ENCODE assay signal across 8 cellular contexts in genomic region chr1:163320891-163321290, GRCh38. TPM values are rescaled to one million over a fixed set of nuclear protein-coding genes. Genes with fewer than 3 reads are reported as not detected.
A peak's percentile ranks its signal among the peaks of the same experiment; 100 is the strongest.
DNase-seq lines count a peak whose midpoint lies in the region; ATAC-seq and TF ChIP-seq lines count a peak whose summit lies in the region.

No MANE protein-coding gene starts in this region.

- ATAC-seq in SK-N-SH treated with all-trans-retinoic acid at 6 μM for 48 hours, result no peak
- no peak for ATAC-seq in GM18861 (IDR thresholded peaks at IDR 0.05; ENCODE audit: unreplicated experiment)

- H3K36me3 Mint-ChIP-seq in activated T-helper 2 cell treated with anti-CD3 and anti-CD28 coated beads, Interferon-gamma antibody, Interleukin-2, Interleukin-4, amounts not matched to agents 10 μg/mL and 5 μg/mL and 100 μg/mL, durations not matched to agents 14 hours and 24 hours and 36 hours (ENCODE audit: low read depth), result peaks cover 11% of the 10 kb centered on the region

- peaks cover 60% of the 10 kb centered on the region for H3K79me2 ChIP-seq in SK-N-SH (ENCODE audit: insufficient read depth)

- POLR2A ChIA-PET in SK-N-SH (lab: Yijun Ruan, JAX), result no interaction called here

- H3K4me3 ChIP-seq in SK-N-SH (ENCODE audit: low read depth in 2 of 2, low read length in 1 of 2), result peak overlapping the region; percentile 76 to 95
- H3K4me3 ChIP-seq in subcutaneous abdominal adipose tissue (ENCODE audit: low read depth in 1 of 5, low read length in 5 of 5), result peak overlapping the region; percentile 78 to 98 (median 86)

- CTCF ChIA-PET in SK-N-SH (lab: Yijun Ruan, JAX), result interaction anchor here (1.8 kb wide), 1 partner anchor 467 kb away, joined by 5 read pairs; no protein-coding TSS in a partner anchor

- no peaks in the 10 kb centered on the region for H4K20me1 ChIP-seq in SK-N-SH (ENCODE audit: insufficient read depth)

- TF ChIP-seq EP300 in SK-N-SH (IDR thresholded peaks at IDR 0.05; ENCODE audit: borderline replicate concordance in 1 of 2, low read depth in 1 of 2, low read length in 1 of 2), result no peak

- no peaks in the 10 kb centered on the region for H3K9me2 ChIP-seq in SK-N-SH

- H3K4me1 ChIP-seq in SK-N-SH (ENCODE audit: control insufficient read depth in 1 of 2, insufficient read depth in 2 of 2, low read depth in 1 of 2, low read length in 1 of 2), result peaks cover 9 to 16% of the 10 kb centered on the region in 2 experiments; a peak in 3 of 4 replicates
- H3K4me1 ChIP-seq in subcutaneous abdominal adipose tissue (ENCODE audit: control insufficient read depth in 5 of 5, insufficient read depth in 5 of 5, low read length in 5 of 5), result peaks cover 3 to 20% (median 17%) of the 10 kb centered on the region in 5 donors

- TF ChIP-seq RAD21 in SK-N-SH (IDR thresholded peaks at IDR 0.05; ENCODE audit: low read length), result no peak

- peaks cover 29% of the 10 kb centered on the region for H3K4me1 Mint-ChIP-seq in activated T-helper 2 cell treated with anti-CD3 and anti-CD28 coated beads, Interferon-gamma antibody, Interleukin-2, Interleukin-4, amounts not matched to agents 10 μg/mL and 5 μg/mL and 100 μg/mL, durations not matched to agents 14 hours and 24 hours and 36 hours (ENCODE audit: low read depth)

- WGBS in SK-N-SH (ENCODE audit: low lambda C conversion rate), result 16% methylated on average over 3 of the region's 3 CpGs

- H3K4me2 ChIP-seq in SK-N-SH, result peak overlapping the region; percentile 74

- TF ChIP-seq CTCF in SK-N-SH (IDR thresholded peaks at IDR 0.05), result no peak

- intact Hi-C loops in activated T-helper 2 cell treated with anti-CD3 and anti-CD28 coated beads, Interferon-gamma antibody, Interleukin-2, Interleukin-4, amounts not matched to agents 10 μg/mL and 5 μg/mL and 100 μg/mL, durations not matched to agents 14 hours and 24 hours and 36 hours (cut with micrococcal nuclease), result loop anchor here (5.0 kb wide), 2 partner anchors 759 to 824 kb away; partner anchors contain the start of genes UAP1 and UHMK1

- H3K9me3 ChIP-seq in SK-N-SH (no peaks in the 10 kb centered on the region), subcutaneous abdominal adipose tissue (ENCODE audit: control insufficient read depth in 5 of 5, low read length in 5 of 5) (no peaks in the 10 kb centered on the region)

- H3K36me3 ChIP-seq in SK-N-SH (replicated peaks in 1 of 2; ENCODE audit: control insufficient read depth in 1 of 2, insufficient read depth in 2 of 2, low read length in 1 of 2), result peaks cover 13 to 33% of the 10 kb centered on the region in 2 experiments
- H3K36me3 ChIP-seq in subcutaneous abdominal adipose tissue (ENCODE audit: control insufficient read depth in 5 of 5, insufficient read depth in 5 of 5, low read length in 5 of 5), result peaks cover 10 to 22% (median 17%) of the 10 kb centered on the region in 5 donors

- H3K27ac Mint-ChIP-seq in activated T-helper 2 cell treated with anti-CD3 and anti-CD28 coated beads, Interferon-gamma antibody, Interleukin-2, Interleukin-4, amounts not matched to agents 10 μg/mL and 5 μg/mL and 100 μg/mL, durations not matched to agents 14 hours and 24 hours and 36 hours, result peak overlapping the region; percentile 97

- H3K4me3 Mint-ChIP-seq in activated T-helper 2 cell treated with anti-CD3 and anti-CD28 coated beads, Interferon-gamma antibody, Interleukin-2, Interleukin-4, amounts not matched to agents 10 μg/mL and 5 μg/mL and 100 μg/mL, durations not matched to agents 14 hours and 24 hours and 36 hours (ENCODE audit: low read depth), result peak overlapping the region; percentile 96

- H3K27me3 ChIP-seq in SK-N-SH (ENCODE audit: insufficient read depth) (no peaks in the 10 kb centered on the region), subcutaneous abdominal adipose tissue (ENCODE audit: control insufficient read depth in 5 of 5, insufficient read depth in 4 of 5, low read length in 5 of 5) (no peaks in the 10 kb centered on the region)

- H3K27me3 Mint-ChIP-seq in activated T-helper 2 cell treated with anti-CD3 and anti-CD28 coated beads, Interferon-gamma antibody, Interleukin-2, Interleukin-4, amounts not matched to agents 10 μg/mL and 5 μg/mL and 100 μg/mL, durations not matched to agents 14 hours and 24 hours and 36 hours (ENCODE audit: low read depth), result no peaks in the 10 kb centered on the region

- no peak for DNase-seq in SK-N-SH
- DNase-seq in activated T-helper 2 cell treated with anti-CD3 and anti-CD28 coated beads, Interferon-gamma antibody, Interleukin-2, Interleukin-4, amounts not matched to agents 10 μg/mL and 5 μg/mL and 100 μg/mL, durations not matched to agents 14 hours and 24 hours and 36 hours (ENCODE audit: low spot score), result no peak
- DNase-seq in iPS-NIHi11 (ENCODE audit: low spot score), result peak; percentile 37
- no peak for DNase-seq in COLO668 (lab: John Stamatoyannopoulos, UW; ENCODE audit: unreplicated experiment)
- no peak for DNase-seq in NCI-H146 treated with DMSO at 0.1 percent for 48 hours (lab: John Stamatoyannopoulos, UW; ENCODE audit: unreplicated experiment)

- no peaks in the 10 kb centered on the region for H3K9me3 Mint-ChIP-seq in activated T-helper 2 cell treated with anti-CD3 and anti-CD28 coated beads, Interferon-gamma antibody, Interleukin-2, Interleukin-4, amounts not matched to agents 10 μg/mL and 5 μg/mL and 100 μg/mL, durations not matched to agents 14 hours and 24 hours and 36 hours

- peak overlapping the region; percentile 82 for H3K9ac ChIP-seq in SK-N-SH
- peak overlapping the region in 3 of 5 donors; percentile 73 to 80 (median 78) for H3K9ac ChIP-seq in subcutaneous abdominal adipose tissue (ENCODE audit: low read length in 5 of 5)

- H3K27ac ChIP-seq in SK-N-SH (ENCODE audit: low read depth in 2 of 2, low read length in 1 of 2) (peak overlapping the region; percentile 76 to 97), subcutaneous abdominal adipose tissue (ENCODE audit: low read depth, low read length) (no peak overlapping the region)

- H3F3A ChIP-seq in SK-N-SH (replicated peaks; ENCODE audit: insufficient read depth), result peaks cover 18% of the 10 kb centered on the region

- H2AFZ ChIP-seq in SK-N-SH (ENCODE audit: low read depth), result peak overlapping the region; percentile 79

TF ChIP-seq in SK-N-SH, 30 proteins besides CTCF, POLR2A, EP300 and RAD21:
- no peak for TF ChIP-seq MAX (IDR thresholded peaks at IDR 0.05; ENCODE audit: low read depth)
TF ChIP-seq in SK-N-SH: peak in this region for 0.

TF ChIP-seq in SK-N-SH treated with all-trans-retinoic acid at 6 μM for 48 hours, 23 proteins besides CTCF, POLR2A, EP300 and RAD21:
- TF ChIP-seq ZNF565 (CRISPR knock-in tag; conservative IDR thresholded peaks at IDR 0.05; ENCODE audit: low read depth), result no peak
- no peak for TF ChIP-seq CREB5 (CRISPR knock-in tag; IDR thresholded peaks at IDR 0.05; ENCODE audit: low read depth)
- TF ChIP-seq ZNF70 (CRISPR knock-in tag; IDR thresholded peaks at IDR 0.05), result no peak
- TF ChIP-seq ESRRG (CRISPR knock-in tag; IDR thresholded peaks at IDR 0.05), result no peak
- TF ChIP-seq ARNTL (CRISPR knock-in tag; IDR thresholded peaks at IDR 0.05; ENCODE audit: borderline replicate concordance, low read depth), result no peak
- TF ChIP-seq GLIS3 (CRISPR knock-in tag; IDR thresholded peaks at IDR 0.05), result no peak
- no peak for TF ChIP-seq PATZ1 (CRISPR knock-in tag; IDR thresholded peaks at IDR 0.05; ENCODE audit: borderline replicate concordance)
- no peak for TF ChIP-seq TCF4 (CRISPR knock-in tag; IDR thresholded peaks at IDR 0.05; ENCODE audit: borderline replicate concordance)
- TF ChIP-seq OSR1 (CRISPR knock-in tag; IDR thresholded peaks at IDR 0.05), result no peak
- no peak for TF ChIP-seq ISL1 (CRISPR knock-in tag; IDR thresholded peaks at IDR 0.05)
- no peak for TF ChIP-seq PPARA (CRISPR knock-in tag; IDR thresholded peaks at IDR 0.05; ENCODE audit: borderline replicate concordance)
TF ChIP-seq in SK-N-SH treated with all-trans-retinoic acid at 6 μM for 48 hours: peak in this region for 0.

RNA-seq across cellular contexts. Expression of gene NUF2, which starts 0.9 kb away (rescaled TPM):
- polyA plus RNA-seq in SK-N-SH (2012; rRNA removed), result 11.3 and 13.5 TPM in 2 replicates
- polyA plus RNA-seq in SK-N-SH (2012; cell fraction: cytosol; rRNA removed), result 11.2 and 12.9 TPM in 2 replicates
- polyA plus RNA-seq in SK-N-SH (2012; cell fraction: nucleus; rRNA removed), result 11.5 and 22.3 TPM in 2 replicates
- total RNA-seq in activated T-helper 2 cell treated with anti-CD3 and anti-CD28 coated beads, Interferon-gamma antibody, Interleukin-2, Interleukin-4, amounts not matched to agents 10 μg/mL and 5 μg/mL and 100 μg/mL, durations not matched to agents 14 hours and 24 hours and 36 hours, result 45.5 and 47.4 TPM in 2 replicates
